Comparison of ENCODE assay signal across 15 cellular contexts in genomic region chr12:70722584-70723343, GRCh38.
A peak's percentile ranks its signal among the peaks of the same experiment; 100 is the strongest.
DNase-seq lines count a peak whose midpoint lies in the region; ATAC-seq and TF ChIP-seq lines count a peak whose summit lies in the region.
"Had no signal": no experiment of that assay in that cellular context is flagged by ENCODE, and none has a peak within 500 bp of the region (broad histone marks: within the 10 kb centered on the region; RNA-seq: fewer than 3 reads in every experiment).

No MANE protein-coding gene starts in this region.

- no peaks in the 10 kb centered on the region for H3K36me3 ChIP-seq in CD4-positive, CD25-positive, alpha-beta regulatory T cell (ENCODE audit: control insufficient read depth, insufficient read depth, low read length)
- no peaks in the 10 kb centered on the region for H3K36me3 ChIP-seq in lower lobe of right lung

- ATAC-seq in CD4-positive, CD25-positive, alpha-beta regulatory T cell (ENCODE audit: low read depth in 2 of 2), result no peak
- ATAC-seq in central memory CD8-positive, alpha-beta T cell (replicated peaks; ENCODE audit: extremely low read depth, poor library complexity, severe bottlenecking), result peak; percentile 64
- ATAC-seq in lower lobe of right lung (peak in 1 of 2 donors; percentile 35), GM19328 (IDR thresholded peaks at IDR 0.05; ENCODE audit: unreplicated experiment) (no peak)
- ATAC-seq in activated T-cell treated with anti-CD3 and anti-CD28 coated beads, Interleukin-2, amount 50 U/mL, for 4 hours, result no peak
- ATAC-seq: stimulated activated memory B cell treated with anti-CD40 and anti-IgM and Interleukin-4, amounts not matched to agents 10 μg/mL and 1 μg/mL and 100 μg/mL, for 72 hours had no signal

- H3K9me3 ChIP-seq in CD4-positive, CD25-positive, alpha-beta regulatory T cell (ENCODE audit: control insufficient read depth in 2 of 2, low read length in 2 of 2), result no peaks in the 10 kb centered on the region
- H3K9me3 ChIP-seq in lower lobe of right lung, result no peaks in the 10 kb centered on the region

- H3K27ac ChIP-seq in CD4-positive, CD25-positive, alpha-beta regulatory T cell (ENCODE audit: insufficient read depth, low read length, poor library complexity, severe bottlenecking), result no peak overlapping the region
- peak overlapping the region; percentile 19 for H3K27ac ChIP-seq in lower lobe of right lung
- H3K27ac ChIP-seq: hepatocyte had no signal

- no peaks in the 10 kb centered on the region for H3K36me3 Mint-ChIP-seq in CD4-positive, CD25-positive, alpha-beta regulatory T cell
- no peaks in the 10 kb centered on the region for H3K36me3 Mint-ChIP-seq in central memory CD8-positive, alpha-beta T cell (ENCODE audit: insufficient read depth)
- no peaks in the 10 kb centered on the region for H3K36me3 Mint-ChIP-seq in activated T-cell treated with anti-CD3 and anti-CD28 coated beads, Interleukin-2, amount 50 U/mL, for 4 hours (ENCODE audit: insufficient read depth)
- H3K36me3 Mint-ChIP-seq: stimulated activated memory B cell treated with anti-CD40 and anti-IgM and Interleukin-4, amounts not matched to agents 10 μg/mL and 1 μg/mL and 100 μg/mL, for 72 hours had no signal

- peaks cover 4% of the 10 kb centered on the region for H3K27me3 Mint-ChIP-seq in CD4-positive, CD25-positive, alpha-beta regulatory T cell
- no peaks in the 10 kb centered on the region for H3K27me3 Mint-ChIP-seq in central memory CD8-positive, alpha-beta T cell
- H3K27me3 Mint-ChIP-seq in activated T-cell treated with anti-CD3 and anti-CD28 coated beads, Interleukin-2, amount 50 U/mL, for 4 hours (ENCODE audit: low read depth), result peaks cover 4% of the 10 kb centered on the region
- H3K27me3 Mint-ChIP-seq: stimulated activated memory B cell treated with anti-CD40 and anti-IgM and Interleukin-4, amounts not matched to agents 10 μg/mL and 1 μg/mL and 100 μg/mL, for 72 hours had no signal

- peak in 2 of 3 donors; percentile 36 to 61 for DNase-seq in CD4-positive, CD25-positive, alpha-beta regulatory T cell
- DNase-seq in HT1080 (ENCODE audit: low read depth) (peak; percentile 8), lower lobe of right lung (no peak), NCI-H2196 (lab: John Stamatoyannopoulos, UW; ENCODE audit: unreplicated experiment) (no peak), DMS79 (lab: John Stamatoyannopoulos, UW) (no peak)
- DNase-seq in central memory CD8-positive, alpha-beta T cell (ENCODE audit: low spot score in 2 of 2), result no peak
- DNase-seq in activated T-cell treated with anti-CD3 and anti-CD28 coated beads, Interleukin-2, amount 50 U/mL, for 4 hours, result no peak
- DNase-seq: activated gamma-delta T cell, COR-L47, cortex of kidney, NCI-H2029 treated with DMSO at 0.1 percent for 48 hours had no signal

- H3K27me3 ChIP-seq in CD4-positive, CD25-positive, alpha-beta regulatory T cell (ENCODE audit: control insufficient read depth, insufficient read depth, low read length), result no peaks in the 10 kb centered on the region
- H3K27me3 ChIP-seq in lower lobe of right lung (ENCODE audit: low read depth), result no peaks in the 10 kb centered on the region
- H3K27me3 ChIP-seq: hepatocyte had no signal

- peak overlapping the region; percentile 1 for H3K4me3 ChIP-seq in CD4-positive, CD25-positive, alpha-beta regulatory T cell (ENCODE audit: low read depth, low read length)
- H3K4me3 ChIP-seq in lower lobe of right lung, result no peak overlapping the region
- H3K4me3 ChIP-seq: hepatocyte had no signal

- H3K4me1 ChIP-seq in CD4-positive, CD25-positive, alpha-beta regulatory T cell (ENCODE audit: control insufficient read depth, insufficient read depth, low read length, poor library complexity, severe bottlenecking), result no peaks in the 10 kb centered on the region
- peaks cover 9% of the 10 kb centered on the region for H3K4me1 ChIP-seq in lower lobe of right lung

- intact Hi-C loops in lower lobe of right lung (cut with DNase I), result loop anchor here (10.0 kb wide), 1 partner anchor 128 kb away; no protein-coding TSS in a partner anchor

- H3K4me3 Mint-ChIP-seq in CD4-positive, CD25-positive, alpha-beta regulatory T cell, result peak overlapping the region in 1 of 4 donors; percentile 8
- H3K4me3 Mint-ChIP-seq in central memory CD8-positive, alpha-beta T cell, result no peak overlapping the region
- H3K4me3 Mint-ChIP-seq in activated T-cell treated with anti-CD3 and anti-CD28 coated beads, Interleukin-2, amount 50 U/mL, for 4 hours, result no peak overlapping the region
- H3K4me3 Mint-ChIP-seq: nephron; stimulated activated memory B cell treated with anti-CD40 and anti-IgM and Interleukin-4, amounts not matched to agents 10 μg/mL and 1 μg/mL and 100 μg/mL, for 72 hours had no signal

- no peaks in the 10 kb centered on the region for H3K9me3 Mint-ChIP-seq in CD4-positive, CD25-positive, alpha-beta regulatory T cell
- no peaks in the 10 kb centered on the region for H3K9me3 Mint-ChIP-seq in central memory CD8-positive, alpha-beta T cell
- H3K9me3 Mint-ChIP-seq in activated T-cell treated with anti-CD3 and anti-CD28 coated beads, Interleukin-2, amount 50 U/mL, for 4 hours, result no peaks in the 10 kb centered on the region
- H3K9me3 Mint-ChIP-seq: nephron; stimulated activated memory B cell treated with anti-CD40 and anti-IgM and Interleukin-4, amounts not matched to agents 10 μg/mL and 1 μg/mL and 100 μg/mL, for 72 hours had no signal

- peaks cover 0 to 17% (median 10%) of the 10 kb centered on the region in 4 donors for H3K4me1 Mint-ChIP-seq in CD4-positive, CD25-positive, alpha-beta regulatory T cell
- H3K4me1 Mint-ChIP-seq in central memory CD8-positive, alpha-beta T cell, result peaks cover 6% of the 10 kb centered on the region
- H3K4me1 Mint-ChIP-seq in activated T-cell treated with anti-CD3 and anti-CD28 coated beads, Interleukin-2, amount 50 U/mL, for 4 hours (ENCODE audit: low read depth), result peaks cover 5% of the 10 kb centered on the region

- no peak for TF ChIP-seq CTCF in lower lobe of right lung (IDR thresholded peaks at IDR 0.05)

- peak overlapping the region; percentile 38 to 71 (median 53) for H3K27ac Mint-ChIP-seq in CD4-positive, CD25-positive, alpha-beta regulatory T cell
- no peak overlapping the region for H3K27ac Mint-ChIP-seq in central memory CD8-positive, alpha-beta T cell (ENCODE audit: low read depth)
- H3K27ac Mint-ChIP-seq: stimulated activated memory B cell treated with anti-CD40 and anti-IgM and Interleukin-4, amounts not matched to agents 10 μg/mL and 1 μg/mL and 100 μg/mL, for 72 hours had no signal

Comparison
In these comparisons a context has a peak if more than half of its experiments do, and no peak if none do; other contexts are left out.
1. DNase-seq: peak in CD4-positive, CD25-positive, alpha-beta regulatory T cell (2 of 3) and HT1080 (single experiment); none in central memory CD8-positive, alpha-beta T cell (0 of 2), lower lobe of right lung (single experiment), NCI-H2196 (single experiment), DMS79 (single experiment) and activated T-cell treated with anti-CD3 and anti-CD28 coated beads, Interleukin-2, amount 50 U/mL, for 4 hours (single experiment).